Comparison of ENCODE assay signal across 19 cellular contexts in genomic region chr15:28991236-28992171, GRCh38.
A peak's percentile ranks its signal among the peaks of the same experiment; 100 is the strongest.
DNase-seq lines count a peak whose midpoint lies in the region; ATAC-seq and TF ChIP-seq lines count a peak whose summit lies in the region.
"Had no signal": no experiment of that assay in that cellular context is flagged by ENCODE, and none has a peak within 500 bp of the region (broad histone marks: within the 10 kb centered on the region; RNA-seq: fewer than 3 reads in every experiment).

No MANE protein-coding gene starts in this region.

- H3K27me3 Mint-ChIP-seq in effector memory CD8-positive, alpha-beta T cell, result peaks cover 0 to 7% of the 10 kb centered on the region in 2 donors
- H3K27me3 Mint-ChIP-seq in mesothelial cell of epicardium (ENCODE audit: low read depth), result no peaks in the 10 kb centered on the region
- H3K27me3 Mint-ChIP-seq: CD8-positive, alpha-beta memory T cell had no signal

- peak overlapping the region; percentile 23 to 75 for H3K27ac Mint-ChIP-seq in effector memory CD8-positive, alpha-beta T cell
- peak overlapping the region; percentile 5 for H3K27ac Mint-ChIP-seq in mesothelial cell of epicardium

- no peak overlapping the region for H3K4me3 Mint-ChIP-seq in effector memory CD8-positive, alpha-beta T cell
- no peak overlapping the region for H3K4me3 Mint-ChIP-seq in mesothelial cell of epicardium
- H3K4me3 Mint-ChIP-seq: CD8-positive, alpha-beta memory T cell; GM23338 had no signal

- peaks cover 3% of the 10 kb centered on the region for H3K36me3 Mint-ChIP-seq in effector memory CD8-positive, alpha-beta T cell (ENCODE audit: insufficient read depth)
- H3K36me3 Mint-ChIP-seq in mesothelial cell of epicardium, result peaks cover under 1% of the 10 kb centered on the region

- no peaks in the 10 kb centered on the region for H3K9me3 Mint-ChIP-seq in effector memory CD8-positive, alpha-beta T cell
- H3K9me3 Mint-ChIP-seq in mesothelial cell of epicardium, result peaks cover 6% of the 10 kb centered on the region
- H3K9me3 Mint-ChIP-seq: CD8-positive, alpha-beta memory T cell; GM23338 had no signal

- no peak for TF ChIP-seq CTCF in mesothelial cell of epicardium (IDR thresholded peaks at IDR 0.05; ENCODE audit: unreplicated experiment)

- DNase-seq in NCI-H526 (lab: John Stamatoyannopoulos, UW) (peak; percentile 8 to 35), NCI-H526 treated with DMSO at 0.1 percent for 48 hours (lab: John Stamatoyannopoulos, UW) (no peak), mesothelial cell of epicardium (ENCODE audit: low spot score in 2 of 2, unreplicated experiment in 2 of 2) (no peak), substantia nigra (lab: John Stamatoyannopoulos, UW) (peak in 17 of 49 donors; percentile 31 to 59 (median 47)), NCI-H345 (lab: John Stamatoyannopoulos, UW) (no peak)
- no peak for DNase-seq in effector memory CD8-positive, alpha-beta T cell
- no peak for DNase-seq in central memory CD4-positive, alpha-beta T cell
- DNase-seq in activated CD4-positive, alpha-beta T cell treated with anti-CD3 and anti-CD28 coated beads for 1 hour, result no peak
- DNase-seq: CD8-positive, alpha-beta memory T cell; DND-41; KG1; MG63; NCI-H1105; NCI-H187 treated with DMSO at 0.1 percent for 48 hours; NCI-H446 treated with DMSO at 0.1 percent for 48 hours; NCI-H82; Peyer's patch had no signal

- peaks cover 17 to 21% of the 10 kb centered on the region in 2 donors for H3K4me1 Mint-ChIP-seq in effector memory CD8-positive, alpha-beta T cell (ENCODE audit: low read depth in 2 of 2)
- H3K4me1 Mint-ChIP-seq in mesothelial cell of epicardium, result peaks cover 15% of the 10 kb centered on the region

- ATAC-seq in effector memory CD8-positive, alpha-beta T cell (replicated peaks), result no peak
- ATAC-seq: GM23338 had no signal

- peak overlapping the region; percentile 98 for H3K27ac ChIP-seq in substantia nigra (ENCODE audit: low read depth, low read length, poor library complexity, severe bottlenecking)
- H3K27ac ChIP-seq: 22Rv1, Peyer's patch had no signal

Comparison
In these comparisons a context has a peak if more than half of its experiments do, and no peak if none do; other contexts are left out.
1. DNase-seq: peak in NCI-H526 (2 of 2); none in NCI-H526 treated with DMSO at 0.1 percent for 48 hours (single experiment), effector memory CD8-positive, alpha-beta T cell (0 of 3), mesothelial cell of epicardium (0 of 2), central memory CD4-positive, alpha-beta T cell (single experiment), NCI-H345 (single experiment) and activated CD4-positive, alpha-beta T cell treated with anti-CD3 and anti-CD28 coated beads for 1 hour (single experiment).